In the genomic region with DNA sequence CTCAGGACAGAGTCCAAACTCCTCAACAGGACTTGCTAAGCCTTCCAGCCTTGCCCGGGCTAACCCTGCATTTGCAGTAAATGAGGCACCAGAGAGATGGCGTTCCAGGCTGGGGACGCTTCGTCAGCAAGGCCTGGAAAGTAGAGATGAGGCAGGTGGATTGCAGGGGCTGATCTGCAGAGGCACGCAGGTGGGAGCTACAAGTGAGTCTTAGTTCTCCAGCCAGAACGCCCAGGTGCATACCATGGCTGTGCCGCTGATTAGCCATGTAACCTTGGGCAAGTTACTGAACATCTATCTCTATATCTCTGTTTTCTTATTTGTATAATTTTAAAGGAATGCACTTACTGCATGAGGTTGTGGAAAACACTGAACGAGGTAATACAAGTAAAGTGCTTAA, we compare ENCODE assay signal across 20 cellular contexts. TPM values are rescaled to one million over a fixed set of nuclear protein-coding genes. Genes with fewer than 3 reads are reported as not detected.
DNase-seq lines count a peak whose midpoint lies in the region; ATAC-seq, FAIRE-seq and TF ChIP-seq lines count a peak whose summit lies in the region.
"Had no signal": no experiment of that assay in that cellular context is flagged by ENCODE, and none has a peak within 500 bp of the region (broad histone marks: within the 10 kb centered on the region; RNA-seq: fewer than 3 reads in every experiment).

No MANE protein-coding gene starts in this region.

- H2BK20ac ChIP-seq in H9 (ENCODE audit: low read depth, low read length, poor library complexity, severe bottlenecking) = no peak overlapping the region

- TF ChIP-seq CTCF in H9 (conservative IDR thresholded peaks at IDR 0.05) (no peak), WTC11 (IDR thresholded peaks at IDR 0.05) (no peak), HepG2 (CRISPR knock-in tag; IDR thresholded peaks at IDR 0.05) (no peak), smooth muscle cell (IDR thresholded peaks at IDR 0.05; ENCODE audit: borderline replicate concordance, insufficient read depth, poor library complexity, severe bottlenecking) (no peak)

- H2BK15ac ChIP-seq in H9 (ENCODE audit: low read depth, low read length) = no peak overlapping the region

- H3K4me2 ChIP-seq in H9 (ENCODE audit: insufficient read depth, insufficient read length, low read length) = no peak overlapping the region
- H3K4me2 ChIP-seq in HepG2 (ENCODE audit: low read depth, low read length) = peak overlapping the region; percentile 82
- no peak overlapping the region for H3K4me2 ChIP-seq in smooth muscle cell

- no peak overlapping the region for H2AK5ac ChIP-seq in H9 (ENCODE audit: insufficient read length, low read length)

- peaks cover 5% of the 10 kb centered on the region for H3F3A ChIP-seq in smooth muscle cell (ENCODE audit: low read depth)

- no peak overlapping the region for H3K23ac ChIP-seq in H9 (ENCODE audit: insufficient read length, low read depth, low read length)

- H2BK5ac ChIP-seq in H9 (ENCODE audit: insufficient read length, low read length) = no peak overlapping the region

- H3K79me2 ChIP-seq in H9 (ENCODE audit: insufficient read depth, low read length) (no peaks in the 10 kb centered on the region), HepG2 (ENCODE audit: insufficient read depth, low read length) (no peaks in the 10 kb centered on the region), smooth muscle cell (ENCODE audit: low read depth) (no peaks in the 10 kb centered on the region)

- no peak for TF ChIP-seq RAD21 in HepG2 (CRISPR knock-in tag; IDR thresholded peaks at IDR 0.05)

- DNase-seq in H9 (peak; percentile 39), WTC11 (ENCODE audit: low spot score) (no peak), HepG2 (ENCODE audit: low spot score) (no peak), smooth muscle cell (lab: John Stamatoyannopoulos, UW; ENCODE audit: unreplicated experiment) (no peak), RKO (ENCODE audit: low spot score) (no peak), NCI-H524 (lab: John Stamatoyannopoulos, UW) (no peak), GM19238 (ENCODE audit: insufficient read length, low spot score) (no peak)
- DNase-seq: CD8-positive, alpha-beta memory T cell; KBM-7; NCI-H1105; NCI-H2081 treated with DMSO at 0.1 percent for 48 hours; NCI-H524 treated with DMSO at 0.1 percent for 48 hours; PC-3 had no signal

- H3K23me2 ChIP-seq in H9 (ENCODE audit: insufficient read length, low read depth, low read length, poor library complexity, severe bottlenecking) = no peaks in the 10 kb centered on the region

- no peak overlapping the region for H2BK120ac ChIP-seq in H9 (ENCODE audit: low read depth, low read length, poor library complexity, severe bottlenecking)

- no CpG with 5 or more reads among the region's 8 CpGs for WGBS in H9 (ENCODE audit: extremely low coverage, insufficient read length, low lambda C conversion rate)
- under 1% methylated on average over 8 of the region's 8 CpGs for WGBS in HepG2 (ENCODE audit: low lambda C conversion rate)
- WGBS in smooth muscle cell (ENCODE audit: low lambda C conversion rate) = 73% methylated on average over 8 of the region's 8 CpGs

- peak overlapping the region in 1 of 3 experiments; percentile 41; a peak in 2 of 6 replicates for H3K4me3 ChIP-seq in HepG2 (replicated peaks in 1 of 3; ENCODE audit: insufficient read depth in 1 of 3, low read depth in 2 of 3, low read length in 3 of 3)
- H3K4me3 ChIP-seq in smooth muscle cell = no peak overlapping the region
- H3K4me3 ChIP-seq: A549, SJSA1 had no signal

- H3T11ph ChIP-seq in H9 (ENCODE audit: low read length) = no peak overlapping the region

- in situ Hi-C loops in HepG2 (cut with HindIII; ENCODE audit: extremely low pct_ligation_motif_present, low pct_unique_long_range_greater_than_20kb) = loop anchor here (5.0 to 10.0 kb wide), 2 partner anchors 36 to 438 kb away; no protein-coding TSS in a partner anchor

- ATAC-seq in WTC11 (no peak), HepG2 (no peak)
- ATAC-seq: A549, PC-3 had no signal

- no peak overlapping the region; the same call in 1 of the 2 replicates for H3K14ac ChIP-seq in H9 (ENCODE audit: insufficient read depth, low read length)

- no peak overlapping the region for H4K91ac ChIP-seq in H9 (ENCODE audit: insufficient read length, low read depth, low read length)

- TF ChIP-seq POLR2A in HepG2 (IDR thresholded peaks at IDR 0.05; ENCODE audit: insufficient read depth in 1 of 2, low read depth in 2 of 2, low read length in 2 of 2) = no peak

- intact Hi-C loops in HepG2 (cut with micrococcal nuclease; ENCODE audit: unreplicated experiment) = no loop called here

- H3K27me3 ChIP-seq in H9 (ENCODE audit: insufficient read depth, low read length) (no peaks in the 10 kb centered on the region), HepG2 (ENCODE audit: control insufficient read depth in 1 of 2, insufficient read depth in 2 of 2, low read length in 2 of 2) (no peaks in the 10 kb centered on the region), smooth muscle cell (ENCODE audit: low read depth) (no peaks in the 10 kb centered on the region)
- H3K27me3 ChIP-seq: SJSA1 had no signal

- H3K27ac ChIP-seq in H9 (ENCODE audit: insufficient read length, low read depth, low read length) (no peak overlapping the region), HepG2 (ENCODE audit: extremely low read length, insufficient read depth, low read length) (no peak overlapping the region), smooth muscle cell (ENCODE audit: low read depth) (peak overlapping the region; percentile 26)
- H3K27ac ChIP-seq: RWPE1, SJSA1 had no signal

- TF ChIP-seq EP300 in HepG2 (IDR thresholded peaks at IDR 0.05; ENCODE audit: low read depth in 2 of 2, low read length in 2 of 2) (no peak), HepG2 (CRISPR knock-in tag; IDR thresholded peaks at IDR 0.05; ENCODE audit: borderline replicate concordance) (no peak)

- no peak overlapping the region for H4K5ac ChIP-seq in H9 (ENCODE audit: insufficient read length, low read depth, low read length)

- no peak overlapping the region for H3K4me3 Mint-ChIP-seq in H9
- no peak overlapping the region for H3K4me3 Mint-ChIP-seq in WTC11
- H3K4me3 Mint-ChIP-seq: CD8-positive, alpha-beta memory T cell had no signal

- CTCF ChIA-PET in WTC11 (lab: Charles Lee) (no interaction called here), HepG2 (lab: Yijun Ruan, JAX; ENCODE audit: low intra/inter-chr PET ratio, low total read pairs) (no interaction called here)

- no peak overlapping the region for H3K18ac ChIP-seq in H9 (ENCODE audit: insufficient read length, low read depth, low read length)

- H3K4me1 Mint-ChIP-seq in H9 (peaks cover 32 to 37% of the 10 kb centered on the region in 2 experiments), WTC11 (peaks cover 60% of the 10 kb centered on the region)
- H3K4me1 Mint-ChIP-seq: CD8-positive, alpha-beta memory T cell had no signal

- H3K9me3 Mint-ChIP-seq in H9 (no peaks in the 10 kb centered on the region), WTC11 (peaks cover 3% of the 10 kb centered on the region; the same call in 1 of the 2 replicates)
- H3K9me3 Mint-ChIP-seq: CD8-positive, alpha-beta memory T cell had no signal

- FAIRE-seq in HepG2 (lab: Jason Lieb, UNC) = no peak
- FAIRE-seq: A549, D721Med, GM12891 had no signal

- BruUV-seq in HepG2 (replicated peaks; lab: Mats Ljungman, UMichigan) = no TSS peak

- H3K9ac ChIP-seq in H9 (ENCODE audit: extremely low read depth, insufficient read length, low read length) (no peak overlapping the region), HepG2 (ENCODE audit: insufficient read depth, low read depth, low read length) (no peak overlapping the region), smooth muscle cell (ENCODE audit: low read depth) (no peak overlapping the region)

- H3K36me3 Mint-ChIP-seq in H9 (ENCODE audit: insufficient read depth in 1 of 3, low read depth in 3 of 3) = no peaks in the 10 kb centered on the region
- H3K36me3 Mint-ChIP-seq in WTC11 = no peaks in the 10 kb centered on the region
- H3K36me3 Mint-ChIP-seq: CD8-positive, alpha-beta memory T cell had no signal

- no peak overlapping the region for H4K8ac ChIP-seq in H9 (replicated peaks; ENCODE audit: insufficient read length, low read depth, low read length)

- no peaks in the 10 kb centered on the region for H4K20me1 ChIP-seq in H9 (ENCODE audit: control insufficient read depth, insufficient read depth, insufficient read length)
- H4K20me1 ChIP-seq in HepG2 (ENCODE audit: insufficient read depth, low read length) = no peaks in the 10 kb centered on the region
- no peaks in the 10 kb centered on the region for H4K20me1 ChIP-seq in smooth muscle cell (ENCODE audit: low read depth)

- no peaks in the 10 kb centered on the region for H3K9me3 ChIP-seq in H9 (ENCODE audit: control insufficient read depth, low read depth, low read length)
- no peaks in the 10 kb centered on the region for H3K9me3 ChIP-seq in HepG2 (ENCODE audit: low read length)
- no peaks in the 10 kb centered on the region for H3K9me3 ChIP-seq in smooth muscle cell (replicated peaks; ENCODE audit: low read depth)
- H3K9me3 ChIP-seq: A549, SJSA1 had no signal

- H3K79me1 ChIP-seq in H9 (ENCODE audit: insufficient read depth, low read depth, low read length, poor library complexity, severe bottlenecking) = no peaks in the 10 kb centered on the region

- peaks cover 11% of the 10 kb centered on the region for H3K4me1 ChIP-seq in H9 (ENCODE audit: insufficient read depth, low read length)
- peaks cover 66% of the 10 kb centered on the region for H3K4me1 ChIP-seq in HepG2 (ENCODE audit: insufficient read depth, low read length)
- H3K4me1 ChIP-seq in smooth muscle cell (ENCODE audit: low read depth) = peaks cover 3% of the 10 kb centered on the region
- H3K4me1 ChIP-seq: SJSA1 had no signal

- H3K27ac Mint-ChIP-seq in H9 (no peak overlapping the region), WTC11 (0 out of 2 replicates have a peak overlapping the region, but pooled peaks have one; percentile 4)

- H3K27me3 Mint-ChIP-seq in H9 (ENCODE audit: low read depth) (peaks cover 2% of the 10 kb centered on the region), WTC11 (ENCODE audit: low read depth) (no peaks in the 10 kb centered on the region)
- H3K27me3 Mint-ChIP-seq: CD8-positive, alpha-beta memory T cell had no signal

- H3K56ac ChIP-seq in H9 (ENCODE audit: insufficient read length, low read depth, low read length) = no peak overlapping the region

- H3K36me3 ChIP-seq in HepG2 (replicated peaks in 1 of 2; ENCODE audit: control insufficient read depth in 1 of 2, insufficient read depth in 2 of 2, low read length in 2 of 2) (no peaks in the 10 kb centered on the region), smooth muscle cell (ENCODE audit: low read depth) (no peaks in the 10 kb centered on the region)
- H3K36me3 ChIP-seq: SJSA1 had no signal

- POLR2A ChIA-PET in WTC11 (lab: Charles Lee) = no interaction called here
- POLR2A ChIA-PET in HepG2 (lab: Yijun Ruan, JAX) = no interaction called here

- H3K4ac ChIP-seq in H9 (ENCODE audit: low read depth, low read length) = no peak overlapping the region

- H2AFZ ChIP-seq in H9 (ENCODE audit: low read length) = no peak overlapping the region
- no peak overlapping the region for H2AFZ ChIP-seq in HepG2 (ENCODE audit: low read length)
- H2AFZ ChIP-seq in smooth muscle cell (ENCODE audit: low read depth) = no peak overlapping the region

- no peak overlapping the region for H2BK12ac ChIP-seq in H9 (ENCODE audit: insufficient read length, low read depth, low read length)

RNA-seq across cellular contexts. Expression of a gene that starts 52.7 kb away (rescaled TPM):
- total RNA-seq in H9 (2021) (not detected in 2 replicates), WTC11 (2021) (not detected in 3 replicates), HepG2 (2016; rRNA removed; fragmentation: Illumina TruSeq; extraction: Trizol) (not detected in 2 replicates), smooth muscle cell (2.2 and 4.8 TPM in 2 replicates)
- total RNA-seq in HepG2 (2016; cell fraction: cytosol; rRNA removed; fragmentation: Illumina TruSeq; extraction: Trizol; ENCODE audit: low read depth) = not detected in 2 replicates
- not detected in 2 replicates for total RNA-seq in HepG2 (2016; cell fraction: insoluble cytoplasmic fraction; rRNA removed; fragmentation: Illumina TruSeq; extraction: Trizol)
- total RNA-seq in HepG2 (2016; cell fraction: membrane; rRNA removed; fragmentation: Illumina TruSeq; extraction: Trizol) = not detected in 2 replicates
- not detected in 2 replicates for total RNA-seq in HepG2 (2016; cell fraction: nucleus; rRNA removed; fragmentation: Illumina TruSeq; extraction: Trizol)
- polyA plus RNA-seq in HepG2 (2011; rRNA removed) (not detected in 2 replicates), smooth muscle cell (1.2 and 3.2 TPM in 2 replicates)
- polyA plus RNA-seq in HepG2 (2011; cell fraction: cytosol; rRNA removed) = not detected in 2 replicates
- polyA plus RNA-seq in HepG2 (2011; cell fraction: nucleus; rRNA removed) = not detected in 2 replicates
- polyA plus RNA-seq in HepG2 (2012) = not detected in 2 replicates
- not detected in 2 replicates for polyA plus RNA-seq in HepG2 (2016; cell fraction: cytosol; fragmentation: Illumina TruSeq; extraction: Trizol; ENCODE audit: low read depth)
- polyA plus RNA-seq in HepG2 (2016; cell fraction: insoluble cytoplasmic fraction; fragmentation: Illumina TruSeq; extraction: Trizol; ENCODE audit: low read depth) = not detected in 2 replicates
- polyA plus RNA-seq in HepG2 (2016; cell fraction: membrane; fragmentation: Illumina TruSeq; extraction: Trizol; ENCODE audit: low read depth) = not detected in 2 replicates
- polyA plus RNA-seq in HepG2 (2016; cell fraction: nucleus; fragmentation: Illumina TruSeq; extraction: Trizol; ENCODE audit: insufficient read depth, low read depth) = not detected in 2 replicates
- 0.16 TPM in 1 of 2 replicates, not detected in the other for polyA minus RNA-seq in HepG2 (2011; rRNA and poly(A)+ RNA removed; ENCODE audit: low replicate concordance)
- not detected in 2 replicates for polyA minus RNA-seq in HepG2 (2011; cell fraction: cytosol; rRNA and poly(A)+ RNA removed)
- not detected in 2 replicates for polyA minus RNA-seq in HepG2 (2011; cell fraction: nucleus; rRNA and poly(A)+ RNA removed)
- total RNA-seq: CD8-positive, alpha-beta memory T cell; H4; SJSA1 had no signal
- polyA plus RNA-seq: A549; BJ; CD8-positive, alpha-beta memory T cell had no signal
